In genomic region chr16:3085868-3086595, GRCh38 we compare ENCODE assay signal across 1 cellular context.
TF ChIP-seq lines count a peak whose summit lies in the region.

No MANE protein-coding gene starts in this region.

TF ChIP-seq in H1, 55 proteins besides CTCF, POLR2A, EP300 and RAD21:
- TF ChIP-seq BCL11A (IDR thresholded peaks at IDR 0.05; ENCODE audit: low read depth in 2 of 2, low read length in 2 of 2) (no peak), KDM4A (IDR thresholded peaks at IDR 0.05; ENCODE audit: low read depth, low read length, severe bottlenecking) (no peak), ASH2L (IDR thresholded peaks at IDR 0.05; ENCODE audit: low read length) (no peak), RFX5 (IDR thresholded peaks at IDR 0.05; ENCODE audit: borderline replicate concordance, low read depth, low read length) (no peak), YY1 (IDR thresholded peaks at IDR 0.05; ENCODE audit: low read depth, low read length) (no peak)
